1 cellular context compared by ENCODE assay signal in genomic region chr4:76377922-76378321, GRCh38.
TF ChIP-seq lines count a peak whose summit lies in the region.

No MANE protein-coding gene starts in this region.

TF ChIP-seq in K562, 482 proteins besides CTCF, POLR2A, EP300 and RAD21 (continued from another document and continues in another):
- TF ChIP-seq HOMEZ (CRISPR knock-in tag; IDR thresholded peaks at IDR 0.05) = no peak
- no peak for TF ChIP-seq ATF4 (CRISPR knock-in tag; IDR thresholded peaks at IDR 0.05)
- no peak for TF ChIP-seq ZNF280B (CRISPR knock-in tag; IDR thresholded peaks at IDR 0.05)
- TF ChIP-seq TSHZ1 (CRISPR knock-in tag; IDR thresholded peaks at IDR 0.05) = no peak
- TF ChIP-seq CC2D1A (IDR thresholded peaks at IDR 0.05) = peak; percentile 65; the same call in 1 of the 2 replicates
- TF ChIP-seq NFE2 (IDR thresholded peaks at IDR 0.05; ENCODE audit: low read depth) = no peak
- TF ChIP-seq ZNF408 (CRISPR knock-in tag; IDR thresholded peaks at IDR 0.05; ENCODE audit: low read depth) = no peak
- TF ChIP-seq EGR1 (conservative IDR thresholded peaks at IDR 0.05) = no peak
- TF ChIP-seq GATAD2B (IDR thresholded peaks at IDR 0.05; ENCODE audit: borderline replicate concordance) = peak; percentile 41; the same call in 1 of the 2 replicates
- TF ChIP-seq ZNF134 (CRISPR knock-in tag; conservative IDR thresholded peaks at IDR 0.05) = no peak
- TF ChIP-seq USF2 (CRISPR knock-in tag; IDR thresholded peaks at IDR 0.05) = no peak
- TF ChIP-seq BCLAF1 (IDR thresholded peaks at IDR 0.05; ENCODE audit: borderline replicate concordance in 1 of 2, control insufficient read depth in 1 of 2, low read depth in 2 of 2, low read length in 1 of 2) = no peak
- TF ChIP-seq PML (IDR thresholded peaks at IDR 0.05; ENCODE audit: low read length) = no peak
- TF ChIP-seq MAX (CRISPR knock-in tag; IDR thresholded peaks at IDR 0.05) = no peak
- 0 out of 4 replicates have a peak, but pooled peaks of 1 of the 2 experiments have one; percentile 34 for TF ChIP-seq RCOR1 (IDR thresholded peaks at IDR 0.05; ENCODE audit: borderline replicate concordance in 1 of 2, low read depth in 2 of 2, low read length in 2 of 2)
- no peak for TF ChIP-seq ZNF347 (CRISPR knock-in tag; IDR thresholded peaks at IDR 0.05; ENCODE audit: low read depth)
- no peak for TF ChIP-seq NBN (IDR thresholded peaks at IDR 0.05; ENCODE audit: low read depth)
- TF ChIP-seq POLR3A (IDR thresholded peaks at IDR 0.05; ENCODE audit: borderline replicate concordance, extremely low read depth, insufficient read depth, insufficient read length) = no peak
- TF ChIP-seq ZNF41 (CRISPR knock-in tag; conservative IDR thresholded peaks at IDR 0.05) = no peak
- no peak for TF ChIP-seq NFYB (IDR thresholded peaks at IDR 0.05; ENCODE audit: extremely low read depth, insufficient read length)
- no peak for TF ChIP-seq POLR2H (tag; IDR thresholded peaks at IDR 0.05; ENCODE audit: low read depth)
- TF ChIP-seq ARID2 (IDR thresholded peaks at IDR 0.05) = 0 out of 2 replicates have a peak, but pooled peaks have one; percentile 39
- no peak for TF ChIP-seq NR2C1 (IDR thresholded peaks at IDR 0.05)
- no peak for TF ChIP-seq NR2C1 (tag; IDR thresholded peaks at IDR 0.05)
- no peak for TF ChIP-seq BHLHE40 (IDR thresholded peaks at IDR 0.05; ENCODE audit: low read length)
- no peak for TF ChIP-seq CBX8 (IDR thresholded peaks at IDR 0.05; ENCODE audit: borderline replicate concordance, extremely low read depth, low read depth, low read length, poor library complexity, severe bottlenecking)
- TF ChIP-seq PATZ1 (CRISPR knock-in tag; IDR thresholded peaks at IDR 0.05; ENCODE audit: borderline replicate concordance) = no peak
- no peak for TF ChIP-seq FOXP4 (CRISPR knock-in tag; IDR thresholded peaks at IDR 0.05; ENCODE audit: borderline replicate concordance)
- TF ChIP-seq E4F1 (CRISPR knock-in tag; IDR thresholded peaks at IDR 0.05; ENCODE audit: borderline replicate concordance) = no peak
- TF ChIP-seq ZC3H8 (IDR thresholded peaks at IDR 0.05) = no peak
- TF ChIP-seq XRCC5 (IDR thresholded peaks at IDR 0.05; ENCODE audit: low read depth, low read length) = no peak
- no peak for TF ChIP-seq RFX5 (IDR thresholded peaks at IDR 0.05; ENCODE audit: low read depth, low read length)
- no peak for TF ChIP-seq SAFB2 (IDR thresholded peaks at IDR 0.05; ENCODE audit: borderline replicate concordance, low read depth, low read length, severe bottlenecking)
- no peak for TF ChIP-seq FOS (IDR thresholded peaks at IDR 0.05; ENCODE audit: extremely low read depth, insufficient read length)
- TF ChIP-seq ZNF277 (CRISPR knock-in tag; IDR thresholded peaks at IDR 0.05; ENCODE audit: borderline replicate concordance) = no peak
- no peak for TF ChIP-seq HES1 (IDR thresholded peaks at IDR 0.05; ENCODE audit: low read depth)
- no peak for TF ChIP-seq POLR2AphosphoS5 (IDR thresholded peaks at IDR 0.05; ENCODE audit: control insufficient read depth, insufficient read depth, low read depth, low read length)
- no peak for TF ChIP-seq HNRNPH1 (optimal IDR thresholded peaks at IDR 0.05; ENCODE audit: low read depth, low read length)
- TF ChIP-seq RNF2 (IDR thresholded peaks at IDR 0.05) = no peak
